ENCODE assay signal across 11 cellular contexts in the genomic region with DNA sequence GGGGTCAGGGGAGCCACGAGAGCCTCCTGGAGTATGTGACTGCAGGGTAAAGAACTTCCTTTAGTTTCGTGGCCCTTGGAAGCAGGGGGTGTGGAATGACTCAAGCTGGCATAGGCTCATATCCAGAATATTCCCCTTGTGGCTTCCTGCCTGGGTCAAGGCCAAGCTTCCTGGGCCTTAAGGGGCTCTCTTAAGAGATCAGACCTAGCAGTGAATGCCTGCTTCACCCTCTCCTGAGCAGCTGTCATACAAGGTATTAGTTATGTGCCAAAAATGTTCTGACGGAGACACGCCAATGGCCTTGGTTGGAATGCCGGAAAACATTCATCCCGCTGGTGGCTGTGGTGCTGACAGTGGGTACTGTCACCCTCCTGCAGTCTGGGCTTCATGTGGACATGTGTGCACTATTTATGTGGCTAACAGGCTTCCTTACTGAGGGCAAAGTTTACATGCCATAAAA.
DNase-seq lines count a peak whose midpoint lies in the region; ATAC-seq and TF ChIP-seq lines count a peak whose summit lies in the region.
"Had no signal": no experiment of that assay in that cellular context is flagged by ENCODE, and none has a peak within 500 bp of the region (broad histone marks: within the 10 kb centered on the region; RNA-seq: fewer than 3 reads in every experiment).

No MANE protein-coding gene starts in this region.

- TF ChIP-seq POLR2A in uterus (IDR thresholded peaks at IDR 0.05): no peak

- peak; percentile 22 for DNase-seq in activated CD8-positive, alpha-beta memory T cell treated with anti-CD3 and anti-CD28 coated beads, Interleukin-2, amount 10 ng/mL, durations not matched to agents 7 days and 5 days
- no peak for DNase-seq in activated CD8-positive, alpha-beta memory T cell treated with anti-CD3 and anti-CD28 coated beads, Interleukin-2, amount 50 U/mL, for 4 hours
- DNase-seq in left lung (peak in 1 of 2 donors; percentile 63), uterus (peak; percentile 7 to 14)
- no peak for DNase-seq in activated CD8-positive, alpha-beta memory T cell treated with anti-CD3 and anti-CD28 coated beads, Interleukin-2, amount 50 U/mL, for 48 hours
- DNase-seq: NCI-H774 had no signal

- no peak for ATAC-seq in activated CD8-positive, alpha-beta memory T cell treated with anti-CD3 and anti-CD28 coated beads, Interleukin-2, amount 10 ng/mL, durations not matched to agents 7 days and 5 days
- ATAC-seq in left lung: peak; percentile 71
- ATAC-seq in GM21576 (IDR thresholded peaks at IDR 0.05; ENCODE audit: unreplicated experiment): no peak
- no peak for ATAC-seq in HG03045 (IDR thresholded peaks at IDR 0.05; ENCODE audit: unreplicated experiment)
- ATAC-seq: HCT116 had no signal

- H3K9me3 ChIP-seq in left lung (no peaks in the 10 kb centered on the region), uterus (no peaks in the 10 kb centered on the region)
- H3K9me3 ChIP-seq: right lobe of liver had no signal

- H3K4me1 ChIP-seq in left lung (peaks cover 15 to 25% of the 10 kb centered on the region in 2 donors), uterus (peaks cover 15 to 35% of the 10 kb centered on the region in 2 donors)

- H3K4me1 Mint-ChIP-seq in activated CD8-positive, alpha-beta memory T cell treated with anti-CD3 and anti-CD28 coated beads, Interleukin-2, amount 10 ng/mL, durations not matched to agents 7 days and 5 days: no peaks in the 10 kb centered on the region

- H3K4me3 Mint-ChIP-seq in activated CD8-positive, alpha-beta memory T cell treated with anti-CD3 and anti-CD28 coated beads, Interleukin-2, amount 10 ng/mL, durations not matched to agents 7 days and 5 days: no peak overlapping the region

- H3K36me3 ChIP-seq in left lung: no peaks in the 10 kb centered on the region
- H3K36me3 ChIP-seq in uterus: no peaks in the 10 kb centered on the region
- H3K36me3 ChIP-seq: right lobe of liver had no signal

- TF ChIP-seq CTCF in left lung (IDR thresholded peaks at IDR 0.05) (no peak), uterus (IDR thresholded peaks at IDR 0.05) (no peak)

- H3K9me3 Mint-ChIP-seq in activated CD8-positive, alpha-beta memory T cell treated with anti-CD3 and anti-CD28 coated beads, Interleukin-2, amount 10 ng/mL, durations not matched to agents 7 days and 5 days (ENCODE audit: low read depth): no peaks in the 10 kb centered on the region

- no peak overlapping the region for H3K27ac Mint-ChIP-seq in activated CD8-positive, alpha-beta memory T cell treated with anti-CD3 and anti-CD28 coated beads, Interleukin-2, amount 10 ng/mL, durations not matched to agents 7 days and 5 days

- no peaks in the 10 kb centered on the region for H3K27me3 ChIP-seq in left lung
- H3K27me3 ChIP-seq in uterus: no peaks in the 10 kb centered on the region
- H3K27me3 ChIP-seq: right lobe of liver had no signal

- H3K36me3 Mint-ChIP-seq in activated CD8-positive, alpha-beta memory T cell treated with anti-CD3 and anti-CD28 coated beads, Interleukin-2, amount 10 ng/mL, durations not matched to agents 7 days and 5 days: no peaks in the 10 kb centered on the region

- no peaks in the 10 kb centered on the region for H3K27me3 Mint-ChIP-seq in activated CD8-positive, alpha-beta memory T cell treated with anti-CD3 and anti-CD28 coated beads, Interleukin-2, amount 10 ng/mL, durations not matched to agents 7 days and 5 days

- CTCF ChIA-PET in activated CD8-positive, alpha-beta memory T cell treated with anti-CD3 and anti-CD28 coated beads, Interleukin-2, amount 10 ng/mL, durations not matched to agents 7 days and 5 days (lab: Charles Lee): interaction anchor here (1.3 kb wide), 1 partner anchor 9 kb away, joined by 4 read pairs; no protein-coding TSS in a partner anchor

- H3K27ac ChIP-seq in cingulate gyrus (ENCODE audit: low read depth, low read length) (peak overlapping the region; percentile 54), left lung (peak overlapping the region in 1 of 2 donors; percentile 34), uterus (peak overlapping the region; percentile 65 to 71)
- H3K27ac ChIP-seq: right lobe of liver had no signal

- intact Hi-C loops in left lung (cut with DNase I): no loop called here
- intact Hi-C loops in uterus (cut with DNase I; ENCODE audit: low total_unique reads): no loop called here

- H3K4me3 ChIP-seq in left lung (no peak overlapping the region), uterus (no peak overlapping the region)
- H3K4me3 ChIP-seq: right lobe of liver had no signal

Comparison
In these comparisons a context has a peak if more than half of its experiments do, and no peak if none do; other contexts are left out.
1. DNase-seq: peak in activated CD8-positive, alpha-beta memory T cell treated with anti-CD3 and anti-CD28 coated beads, Interleukin-2, amount 10 ng/mL, durations not matched to agents 7 days and 5 days (single experiment) and uterus (2 of 2); none in activated CD8-positive, alpha-beta memory T cell treated with anti-CD3 and anti-CD28 coated beads, Interleukin-2, amount 50 U/mL, for 4 hours (single experiment) and activated CD8-positive, alpha-beta memory T cell treated with anti-CD3 and anti-CD28 coated beads, Interleukin-2, amount 50 U/mL, for 48 hours (single experiment).